5 cellular contexts compared by ENCODE assay signal in the genomic region with DNA sequence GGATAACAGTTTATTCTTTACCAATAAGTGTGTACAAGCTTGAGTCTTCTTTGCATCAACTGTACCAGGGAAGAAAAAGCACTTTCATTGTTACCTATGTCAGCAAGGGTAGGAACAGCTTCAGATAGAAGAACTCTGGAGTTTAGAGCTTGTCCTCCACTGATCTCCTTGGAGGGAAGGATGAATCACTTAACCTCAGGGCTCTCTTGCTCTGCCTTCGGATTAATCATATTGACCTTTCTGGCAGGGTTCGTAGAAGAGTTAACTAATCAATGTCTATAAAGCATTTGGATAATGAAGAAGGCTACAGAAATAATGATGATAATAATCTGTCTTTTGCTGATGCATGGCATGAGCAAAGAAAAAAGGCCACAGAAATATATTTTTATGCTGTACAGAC.
"Had no signal": no experiment of that assay in that cellular context is flagged by ENCODE, and none has a peak within 500 bp of the region (broad histone marks: within the 10 kb centered on the region; RNA-seq: fewer than 3 reads in every experiment).

No MANE protein-coding gene starts in this region.

- H3K27ac Mint-ChIP-seq: GM23338, H9, HFFc6, IgD-negative memory B cell had no signal

- H3K4me1 Mint-ChIP-seq: GM23338, H9, IgD-negative memory B cell had no signal

- H3K27me3 Mint-ChIP-seq: IgD-negative memory B cell had no signal

- H3K4me3 Mint-ChIP-seq: GM23338, H9, HFFc6, IgD-negative memory B cell had no signal

- DNase-seq: H9, HFFc6 had no signal

- H2AFZ ChIP-seq: GM23338 had no signal

- H3K4me2 ChIP-seq: GM23338 had no signal

- H3K36me3 Mint-ChIP-seq: IgD-negative memory B cell had no signal

- H3K4me3 ChIP-seq: GM23338 had no signal

- H3K27ac ChIP-seq: HL-60 had no signal
